16 cellular contexts compared by ENCODE assay signal in genomic region chr3:12638105-12638504, GRCh38. TPM values are rescaled to one million over a fixed set of nuclear protein-coding genes. Genes with fewer than 3 reads are reported as not detected.
DNase-seq lines count a peak whose midpoint lies in the region; ATAC-seq and TF ChIP-seq lines count a peak whose summit lies in the region.
"Had no signal": no experiment of that assay in that cellular context is flagged by ENCODE, and none has a peak within 500 bp of the region (broad histone marks: within the 10 kb centered on the region; RNA-seq: fewer than 3 reads in every experiment).

No MANE protein-coding gene starts in this region.

- H4K5ac ChIP-seq in IMR-90 (ENCODE audit: low read depth, low read length) = no peak overlapping the region

- H2BK20ac ChIP-seq in IMR-90 (ENCODE audit: low read depth, low read length) = no peak overlapping the region

- no peak overlapping the region for H3K18ac ChIP-seq in IMR-90 (ENCODE audit: low read depth, low read length)

- no peak overlapping the region for H3K4me2 ChIP-seq in IMR-90 (ENCODE audit: low read depth, low read length)
- H3K4me2 ChIP-seq: BLaER1 had no signal

- H3K4me3 ChIP-seq in IMR-90 (ENCODE audit: insufficient read depth, low read depth, low read length) (no peak overlapping the region), cardiac fibroblast (replicated peaks in 1 of 2; ENCODE audit: low read depth in 2 of 2, low read length in 2 of 2) (no peak overlapping the region)
- H3K4me3 ChIP-seq: BLaER1 had no signal

- dilution Hi-C loops in IMR-90 (cut with HindIII; ENCODE audit: low sequenced_read_pairs, unreplicated experiment) = no loop called here

- no peaks in the 10 kb centered on the region for H3K9me3 ChIP-seq in IMR-90 (ENCODE audit: control insufficient read depth, insufficient read depth, low read length)

- no peak overlapping the region for H2BK15ac ChIP-seq in IMR-90 (ENCODE audit: low read depth, low read length)

- H2AFZ ChIP-seq in IMR-90 (replicated peaks; ENCODE audit: low read length, poor library complexity) = no peak overlapping the region

- DNase-seq in Ammon's horn (ENCODE audit: low spot score) (peak; percentile 8), IMR-90 (peak; percentile 70), cardiac fibroblast (ENCODE audit: low read depth in 2 of 2) (peak; percentile 32 to 56), left colon (no peak), HEK293T (ENCODE audit: extremely low spot score) (no peak), NCI-H146 treated with DMSO at 0.1 percent for 48 hours (lab: John Stamatoyannopoulos, UW; ENCODE audit: unreplicated experiment) (no peak)
- DNase-seq: activated CD4-positive, CD25-positive, alpha-beta regulatory T cell; activated T-cell treated with anti-CD3 and anti-CD28 coated beads, Interleukin-2, amount 50 U/mL, for 4 hours; caudate nucleus; NCI-H187 treated with DMSO at 0.1 percent for 48 hours; NK-92 treated with Interleukin-12 subunit alpha and Interleukin-12 subunit beta, amount 100 ng/mL, for 24 hours; stimulated activated CD4-positive, alpha-beta T cell treated with anti-CD3 and anti-CD28 coated beads, Interleukin-4, amount 100 ng/mL, for 1 hour had no signal

- H2BK120ac ChIP-seq in IMR-90 (ENCODE audit: low read depth, low read length) = no peak overlapping the region

- no peak overlapping the region for H3K9ac ChIP-seq in IMR-90 (ENCODE audit: low read depth, low read length)
- H3K9ac ChIP-seq: BLaER1 had no signal

- peaks cover 6% of the 10 kb centered on the region for H3K4me1 ChIP-seq in IMR-90 (ENCODE audit: control insufficient read depth, insufficient read depth, low read length)
- H3K4me1 ChIP-seq: BLaER1 had no signal

- no TSS peak for BruUV-seq in IMR-90 (replicated peaks; lab: Mats Ljungman, UMichigan)

- intact Hi-C loops in IMR-90 (cut with micrococcal nuclease) = no loop called here
- intact Hi-C loops in left colon (cut with DNase I, micrococcal nuclease) = no loop called here

- H4K20me1 ChIP-seq in IMR-90 (ENCODE audit: insufficient read depth, low read length) = peaks cover 59% of the 10 kb centered on the region

- TF ChIP-seq CTCF in IMR-90 (conservative IDR thresholded peaks at IDR 0.05; ENCODE audit: low read depth, low read length) = no peak
- no peak for TF ChIP-seq CTCF in cardiac fibroblast (IDR thresholded peaks at IDR 0.05; ENCODE audit: low read depth, low read length)

- POLR2A ChIA-PET in IMR-90 (lab: Charles Lee; ENCODE audit: unreplicated experiment) (no interaction called here), HEK293T (lab: Yijun Ruan, JAX) (no interaction called here)

- H3K4ac ChIP-seq in IMR-90 (ENCODE audit: low read depth, low read length) = no peak overlapping the region

- TF ChIP-seq RAD21 in IMR-90 (IDR thresholded peaks at IDR 0.05; ENCODE audit: low read length) = no peak

- H2AK9ac ChIP-seq in IMR-90 (replicated peaks; ENCODE audit: low read depth, low read length, poor library complexity) = no peak overlapping the region

- no peak for TF ChIP-seq POLR2A in IMR-90 (IDR thresholded peaks at IDR 0.05; ENCODE audit: low read depth, low read length)

- no peak overlapping the region for H4K91ac ChIP-seq in IMR-90 (ENCODE audit: insufficient read depth, low read depth, low read length)

- H3K14ac ChIP-seq in IMR-90 (replicated peaks; ENCODE audit: low read depth, low read length) = no peak overlapping the region

- H3K79me1 ChIP-seq in IMR-90 (ENCODE audit: low read depth in 1 of 2, low read length in 2 of 2) = peaks cover 0 to 38% of the 10 kb centered on the region in 2 experiments; a peak in 2 of 4 replicates

- no peak overlapping the region for H2BK5ac ChIP-seq in IMR-90 (ENCODE audit: low read depth, low read length, poor library complexity, severe bottlenecking)

- no peak overlapping the region for H3K23ac ChIP-seq in IMR-90 (ENCODE audit: low read depth, low read length)

- in situ Hi-C loops in IMR-90 (cut with MboI; ENCODE audit: low sequenced_read_pairs) = no loop called here

- H4K8ac ChIP-seq in IMR-90 (ENCODE audit: low read depth in 2 of 2, low read length in 2 of 2) = no peak overlapping the region

- peaks cover 9% of the 10 kb centered on the region for H3K9me1 ChIP-seq in IMR-90 (ENCODE audit: insufficient read depth, low read length)

- no CpG with 5 or more reads among the region's 1 CpG for WGBS in IMR-90 (ENCODE audit: extremely low coverage in 2 of 2, insufficient read length in 1 of 2), 2 experiments

- H3K56ac ChIP-seq in IMR-90 (ENCODE audit: extremely low read depth, insufficient read depth, low read length) = no peak overlapping the region

- no peak overlapping the region for H3K27ac ChIP-seq in IMR-90 (ENCODE audit: insufficient read depth, low read length)
- H3K27ac ChIP-seq: BLaER1, epithelial cell of prostate had no signal

- CTCF ChIA-PET in IMR-90 (lab: Yijun Ruan, JAX) (interaction anchor here (0.9 to 1.0 kb wide), 2 partner anchors 13 to 23 kb away, joined by 3 read pairs; no protein-coding TSS in a partner anchor), HEK293T (lab: Yijun Ruan, JAX) (interaction anchor here (0.6 kb wide), 1 partner anchor 1015 kb away, joined by 5 read pairs; no protein-coding TSS in a partner anchor)

- peaks cover 5% of the 10 kb centered on the region for H3K36me3 ChIP-seq in IMR-90 (ENCODE audit: control insufficient read depth, insufficient read depth, low read length)

- H3K27me3 ChIP-seq in IMR-90 (ENCODE audit: control insufficient read depth, insufficient read depth, low read length) = no peaks in the 10 kb centered on the region
- H3K27me3 ChIP-seq: BLaER1 had no signal

- H2AK5ac ChIP-seq in IMR-90 (ENCODE audit: low read depth, low read length) = no peak overlapping the region

- peak; percentile 71 for ATAC-seq in IMR-90 (ENCODE audit: low read depth)
- peak; percentile 51 for ATAC-seq in left colon
- no peak for ATAC-seq in HG03469 (IDR thresholded peaks at IDR 0.05; ENCODE audit: unreplicated experiment)
- no peak for ATAC-seq in HG03439 (IDR thresholded peaks at IDR 0.05; ENCODE audit: unreplicated experiment)

TF ChIP-seq in IMR-90, 13 proteins besides CTCF, POLR2A, EP300 and RAD21:
- TF ChIP-seq ELK1 (IDR thresholded peaks at IDR 0.05; ENCODE audit: borderline replicate concordance, low read depth, low read length) (no peak), MXI1 (IDR thresholded peaks at IDR 0.05; ENCODE audit: borderline replicate concordance, low read depth, low read length) (no peak), RCOR1 (IDR thresholded peaks at IDR 0.05; ENCODE audit: insufficient replicate concordance, low read length) (no peak), FOS (IDR thresholded peaks at IDR 0.05; ENCODE audit: low read depth, low read length) (no peak)

TF ChIP-seq in HEK293T, 16 proteins besides CTCF, POLR2A, EP300 and RAD21:
- TF ChIP-seq FOXA1 (IDR thresholded peaks at IDR 0.05) = no peak
- TF ChIP-seq L3MBTL2 (conservative IDR thresholded peaks at IDR 0.05) = no peak
- TF ChIP-seq SUZ12 (IDR thresholded peaks at IDR 0.05) = no peak
- TF ChIP-seq ARNT (IDR thresholded peaks at IDR 0.05) = no peak
- TF ChIP-seq TARDBP (IDR thresholded peaks at IDR 0.05) = no peak
- no peak for TF ChIP-seq ZNF384 (IDR thresholded peaks at IDR 0.05)
- TF ChIP-seq FOXK2 (IDR thresholded peaks at IDR 0.05) = no peak
- TF ChIP-seq FOXM1 (IDR thresholded peaks at IDR 0.05; ENCODE audit: borderline replicate concordance) = no peak
- no peak for TF ChIP-seq LEF1 (IDR thresholded peaks at IDR 0.05; ENCODE audit: borderline replicate concordance)
- no peak; the same call in 1 of the 2 replicates for TF ChIP-seq PKNOX1 (IDR thresholded peaks at IDR 0.05)
- TF ChIP-seq SP1 (IDR thresholded peaks at IDR 0.05) = no peak
- TF ChIP-seq HDGF (IDR thresholded peaks at IDR 0.05; ENCODE audit: borderline replicate concordance) = no peak
- TF ChIP-seq ELF4 (IDR thresholded peaks at IDR 0.05) = no peak
- TF ChIP-seq CTBP1 (IDR thresholded peaks at IDR 0.05; ENCODE audit: borderline replicate concordance) = no peak
- TF ChIP-seq NFRKB (IDR thresholded peaks at IDR 0.05) = no peak
- TF ChIP-seq BHLHE40 (IDR thresholded peaks at IDR 0.05; ENCODE audit: borderline replicate concordance) = no peak

RNA-seq across cellular contexts. Expression of gene RAF1, which starts 25.8 kb away (rescaled TPM):
- total RNA-seq in IMR-90 (2012; rRNA removed) (128 and 151 TPM in 2 replicates), left colon (10 to 100 TPM; 75.3 to 80.5 TPM)
- 101 and 115 TPM in 2 replicates for polyA plus RNA-seq in IMR-90 (2012; rRNA removed)
- 38.5 and 44.5 TPM in 2 replicates for polyA plus RNA-seq in IMR-90 (2012; cell fraction: cytosol; rRNA removed)
- polyA plus RNA-seq in IMR-90 (2012; cell fraction: nucleus; rRNA removed; ENCODE audit: low replicate concordance) = 102 and 261 TPM in 2 replicates

Comparison
In these comparisons a context has a peak if more than half of its experiments do, and no peak if none do; other contexts are left out.
1. DNase-seq: peak in Ammon's horn (single experiment), IMR-90 (single experiment) and cardiac fibroblast (2 of 2); none in left colon (0 of 2), HEK293T (single experiment) and NCI-H146 treated with DMSO at 0.1 percent for 48 hours (single experiment).
2. ATAC-seq: peak in IMR-90 (single experiment) and left colon (single experiment); none in HG03469 (single experiment) and HG03439 (single experiment).